Comparison of ENCODE assay signal across 11 cellular contexts in genomic region chr9:127706836-127707241, GRCh38. TPM values are rescaled to one million over a fixed set of nuclear protein-coding genes. Genes with fewer than 3 reads are reported as not detected.
DNase-seq lines count a peak whose midpoint lies in the region; ATAC-seq lines count a peak whose summit lies in the region.
"Had no signal": no experiment of that assay in that cellular context is flagged by ENCODE, and none has a peak within 500 bp of the region (broad histone marks: within the 10 kb centered on the region; RNA-seq: fewer than 3 reads in every experiment).

CFAP157 (plus strand) TSS chr9:127706988; CDS start chr9:127707032, 44 bp downstream.

- H3K36me3 ChIP-seq in MG63, result no peaks in the 10 kb centered on the region
- H3K36me3 ChIP-seq: esophagus squamous epithelium had no signal

- H3K4me3 Mint-ChIP-seq in activated CD8-positive, alpha-beta memory T cell treated with anti-CD3 and anti-CD28 coated beads, Interleukin-2, amount 10 ng/mL, durations not matched to agents 7 days and 5 days, result no peak within 1 kb of the TSS
- H3K4me3 Mint-ChIP-seq in effector memory CD8-positive, alpha-beta T cell, result peak within 1 kb of the TSS in 1 of 2 donors; percentile 34
- no peak within 1 kb of the TSS for H3K4me3 Mint-ChIP-seq in stimulated activated naive B cell treated with anti-CD40 and anti-IgM and Interleukin-4, amounts not matched to agents 10 μg/mL and 1 μg/mL and 100 μg/mL, for 72 hours

- H3K36me3 Mint-ChIP-seq in activated CD8-positive, alpha-beta memory T cell treated with anti-CD3 and anti-CD28 coated beads, Interleukin-2, amount 10 ng/mL, durations not matched to agents 7 days and 5 days, result no peaks in the 10 kb centered on the region
- peaks cover 6% of the 10 kb centered on the region for H3K36me3 Mint-ChIP-seq in effector memory CD8-positive, alpha-beta T cell (ENCODE audit: insufficient read depth)
- H3K36me3 Mint-ChIP-seq in stimulated activated naive B cell treated with anti-CD40 and anti-IgM and Interleukin-4, amounts not matched to agents 10 μg/mL and 1 μg/mL and 100 μg/mL, for 72 hours, result peaks cover 15 to 25% of the 10 kb centered on the region in 2 donors

- H3K9me3 Mint-ChIP-seq in activated CD8-positive, alpha-beta memory T cell treated with anti-CD3 and anti-CD28 coated beads, Interleukin-2, amount 10 ng/mL, durations not matched to agents 7 days and 5 days (ENCODE audit: low read depth), result no peaks in the 10 kb centered on the region
- H3K9me3 Mint-ChIP-seq in effector memory CD8-positive, alpha-beta T cell, result no peaks in the 10 kb centered on the region
- no peaks in the 10 kb centered on the region for H3K9me3 Mint-ChIP-seq in stimulated activated naive B cell treated with anti-CD40 and anti-IgM and Interleukin-4, amounts not matched to agents 10 μg/mL and 1 μg/mL and 100 μg/mL, for 72 hours

- DNase-seq in activated CD8-positive, alpha-beta memory T cell treated with anti-CD3 and anti-CD28 coated beads, Interleukin-2, amount 10 ng/mL, durations not matched to agents 7 days and 5 days, result no peak
- DNase-seq in activated CD8-positive, alpha-beta memory T cell treated with anti-CD3 and anti-CD28 coated beads, Interleukin-2, amount 50 U/mL, for 4 hours, result no peak
- peak; percentile 29 for DNase-seq in NCI-H2196 treated with DMSO at 0.1 percent for 48 hours (lab: John Stamatoyannopoulos, UW; ENCODE audit: unreplicated experiment)
- no peak for DNase-seq in effector memory CD8-positive, alpha-beta T cell
- peak; percentile 43 for DNase-seq in retina
- no peak for DNase-seq in MG63
- no peak for DNase-seq in stimulated activated naive B cell treated with anti-CD40 and anti-IgM and Interleukin-4, amounts not matched to agents 10 μg/mL and 1 μg/mL and 100 μg/mL, for 72 hours
- DNase-seq: activated CD4-positive, alpha-beta T cell treated with anti-CD3 and anti-CD28 coated beads for 48 hours; esophagus squamous epithelium; kidney glomerular epithelial cell had no signal

- CTCF ChIA-PET in activated CD8-positive, alpha-beta memory T cell treated with anti-CD3 and anti-CD28 coated beads, Interleukin-2, amount 10 ng/mL, durations not matched to agents 7 days and 5 days (lab: Charles Lee), result interaction anchor here (0.9 to 4.6 kb wide), 3 partner anchors 26 to 214 kb away, joined by 3 to 28 read pairs (median 3); partner anchors contain the start of gene TOR2A

- H3K27me3 Mint-ChIP-seq in activated CD8-positive, alpha-beta memory T cell treated with anti-CD3 and anti-CD28 coated beads, Interleukin-2, amount 10 ng/mL, durations not matched to agents 7 days and 5 days, result no peaks in the 10 kb centered on the region
- no peaks in the 10 kb centered on the region for H3K27me3 Mint-ChIP-seq in effector memory CD8-positive, alpha-beta T cell
- no peaks in the 10 kb centered on the region for H3K27me3 Mint-ChIP-seq in stimulated activated naive B cell treated with anti-CD40 and anti-IgM and Interleukin-4, amounts not matched to agents 10 μg/mL and 1 μg/mL and 100 μg/mL, for 72 hours

- no peak within 1 kb of the TSS for H3K4me3 ChIP-seq in MG63
- H3K4me3 ChIP-seq: esophagus squamous epithelium had no signal

- ATAC-seq in activated CD8-positive, alpha-beta memory T cell treated with anti-CD3 and anti-CD28 coated beads, Interleukin-2, amount 10 ng/mL, durations not matched to agents 7 days and 5 days, result no peak
- ATAC-seq in effector memory CD8-positive, alpha-beta T cell (replicated peaks), result no peak
- no peak for ATAC-seq in HG03439 (IDR thresholded peaks at IDR 0.05; ENCODE audit: unreplicated experiment)
- no peak for ATAC-seq in stimulated activated naive B cell treated with anti-CD40 and anti-IgM and Interleukin-4, amounts not matched to agents 10 μg/mL and 1 μg/mL and 100 μg/mL, for 72 hours (replicated peaks)

- H3K4me1 Mint-ChIP-seq in activated CD8-positive, alpha-beta memory T cell treated with anti-CD3 and anti-CD28 coated beads, Interleukin-2, amount 10 ng/mL, durations not matched to agents 7 days and 5 days, result peaks cover 36% of the 10 kb centered on the region
- peaks cover 24 to 32% of the 10 kb centered on the region in 2 donors for H3K4me1 Mint-ChIP-seq in effector memory CD8-positive, alpha-beta T cell (ENCODE audit: low read depth in 2 of 2)
- H3K4me1 Mint-ChIP-seq in stimulated activated naive B cell treated with anti-CD40 and anti-IgM and Interleukin-4, amounts not matched to agents 10 μg/mL and 1 μg/mL and 100 μg/mL, for 72 hours, result peaks cover 12 to 29% of the 10 kb centered on the region in 2 donors

- H3K27me3 ChIP-seq in MG63, result no peaks in the 10 kb centered on the region
- H3K27me3 ChIP-seq: esophagus squamous epithelium had no signal

- no peaks in the 10 kb centered on the region for H3K9me3 ChIP-seq in MG63
- H3K9me3 ChIP-seq: esophagus squamous epithelium had no signal

- peak within 1 kb of the TSS; percentile 70 for H3K27ac Mint-ChIP-seq in activated CD8-positive, alpha-beta memory T cell treated with anti-CD3 and anti-CD28 coated beads, Interleukin-2, amount 10 ng/mL, durations not matched to agents 7 days and 5 days
- peak within 1 kb of the TSS; percentile 22 to 78 for H3K27ac Mint-ChIP-seq in effector memory CD8-positive, alpha-beta T cell
- H3K27ac Mint-ChIP-seq in stimulated activated naive B cell treated with anti-CD40 and anti-IgM and Interleukin-4, amounts not matched to agents 10 μg/mL and 1 μg/mL and 100 μg/mL, for 72 hours, result no peak within 1 kb of the TSS

RNA-seq across cellular contexts. Expression of gene CFAP157, which starts in this region (rescaled TPM):
- not detected for total RNA-seq in activated CD8-positive, alpha-beta memory T cell treated with anti-CD3 and anti-CD28 coated beads, Interleukin-2, amount 10 ng/mL, durations not matched to agents 7 days and 5 days
- not detected in 2 replicates for total RNA-seq in MG63 (2014; rRNA removed; shearing (Covaris generic); ENCODE audit: low replicate concordance)

Comparison
In these comparisons a context has a peak if more than half of its experiments do, and no peak if none do; other contexts are left out.
1. DNase-seq: peak in NCI-H2196 treated with DMSO at 0.1 percent for 48 hours (single experiment) and retina (single experiment); none in activated CD8-positive, alpha-beta memory T cell treated with anti-CD3 and anti-CD28 coated beads, Interleukin-2, amount 10 ng/mL, durations not matched to agents 7 days and 5 days (single experiment), activated CD8-positive, alpha-beta memory T cell treated with anti-CD3 and anti-CD28 coated beads, Interleukin-2, amount 50 U/mL, for 4 hours (single experiment), effector memory CD8-positive, alpha-beta T cell (0 of 3), MG63 (single experiment) and stimulated activated naive B cell treated with anti-CD40 and anti-IgM and Interleukin-4, amounts not matched to agents 10 μg/mL and 1 μg/mL and 100 μg/mL, for 72 hours (single experiment).